Comparison of ENCODE assay signal across 29 cellular contexts in the genomic region with DNA sequence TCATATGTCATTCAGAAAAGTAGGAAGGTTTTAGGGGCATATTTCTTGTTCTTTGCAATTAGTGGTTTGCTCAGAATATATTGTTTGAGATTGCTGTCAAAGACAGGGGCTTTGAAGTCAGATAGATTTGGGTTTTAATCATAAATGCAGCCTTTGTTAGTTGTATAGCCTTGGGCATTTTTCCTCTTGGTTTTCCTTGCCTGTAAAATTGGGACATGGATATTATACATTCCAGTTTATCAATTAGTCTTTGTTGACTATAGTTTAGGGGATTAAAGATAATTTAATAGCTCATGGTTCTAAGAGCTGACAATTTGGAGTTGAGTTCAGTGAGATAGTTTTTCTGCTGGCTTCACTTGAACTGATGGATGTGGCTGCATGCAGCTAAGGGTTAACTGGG.
"Had no signal": no experiment of that assay in that cellular context is flagged by ENCODE, and none has a peak within 500 bp of the region (broad histone marks: within the 10 kb centered on the region; RNA-seq: fewer than 3 reads in every experiment).

No MANE protein-coding gene starts in this region.

- DNase-seq: activated B cell treated with CpG ODN at 0.5 μM for 24 hours; activated CD4-positive, alpha-beta memory T cell treated with anti-CD3 and anti-CD28 coated beads for 36 hours; activated CD4-positive, alpha-beta T cell treated with anti-CD3 and anti-CD28 coated beads for 4 hours; activated CD4-positive, alpha-beta T cell treated with anti-CD3 and anti-CD28 coated beads, Interleukin-2, amount 10 ng/mL, durations not matched to agents 24 days and 14 days; activated CD4-positive, alpha-beta T cell treated with anti-CD3 and anti-CD28 coated beads, Interleukin-2, amount 50 U/mL, for 1 hour; activated CD4-positive, alpha-beta T cell treated with anti-CD3 and anti-CD28 coated beads, Interleukin-2, amount 50 U/mL, for 4 hours; activated CD4-positive, CD25-positive, alpha-beta regulatory T cell treated with anti-CD3 and anti-CD28 coated beads, Interleukin-2, amount 50 U/mL, for 72 hours; activated CD8-positive, alpha-beta memory T cell treated with anti-CD3 and anti-CD28 coated beads, Interleukin-2, amount 50 U/mL, for 4 hours; activated CD8-positive, alpha-beta T cell treated with anti-CD3 and anti-CD28 coated beads for 36 hours; activated effector memory CD4-positive, alpha-beta T cell treated with anti-CD3 and anti-CD28 coated beads, Interleukin-2, amount 50 U/mL, for 16 hours; activated gamma-delta T cell treated with Interleukin-2 at 50 U/mL for 16 hours; activated naive CD4-positive, alpha-beta T cell; activated naive CD4-positive, alpha-beta T cell treated with anti-CD3 and anti-CD28 coated beads for 36 hours; activated naive CD4-positive, alpha-beta T cell treated with anti-CD3 and anti-CD28 coated beads, Interleukin-2, amount 50 U/mL, for 16 hours; activated naive CD8-positive, alpha-beta T cell treated with anti-CD3 and anti-CD28 coated beads for 36 hours; activated T-cell treated with anti-CD3 and anti-CD28 coated beads for 4 hours; activated T-cell treated with anti-CD3 and anti-CD28 coated beads, Interleukin-2, amount 50 U/mL, for 1 hour; activated T-cell treated with anti-CD3 and anti-CD28 coated beads, Interleukin-2, amount 50 U/mL, for 4 hours; activated T-cell treated with anti-CD3 and anti-CD28 coated beads, Interleukin-2, amount 50 U/mL, for 72 hours; adrenal gland; amniotic stem cell; aorta; body of pancreas; brain microvascular endothelial cell; central memory CD4-positive, alpha-beta T cell; T-helper 2 cell; T-helper 9 cell had no signal

- ATAC-seq: activated CD8-positive, alpha-beta T cell treated with anti-CD3 and anti-CD28 coated beads for 36 hours; activated naive CD4-positive, alpha-beta T cell treated with anti-CD3 and anti-CD28 coated beads, Interleukin-2, amount 50 U/mL, for 72 hours; activated T-cell treated with anti-CD3 and anti-CD28 coated beads, Interleukin-2, amount 50 U/mL, for 4 hours; activated T-cell treated with anti-CD3 and anti-CD28 coated beads, Interleukin-2, amount 50 U/mL, for 72 hours; activated T-helper 17 cell treated with anti-CD3 and anti-CD28 coated beads, Interleukin-2, amount 50 U/mL, for 72 hours; body of pancreas had no signal
